In genomic region chr14:22976620-22977433, GRCh38 we compare ENCODE assay signal across 8 cellular contexts. TPM values are rescaled to one million over a fixed set of nuclear protein-coding genes. Genes with fewer than 3 reads are reported as not detected.
DNase-seq lines count a peak whose midpoint lies in the region; TF ChIP-seq lines count a peak whose summit lies in the region.
"Had no signal": no experiment of that assay in that cellular context is flagged by ENCODE, and none has a peak within 500 bp of the region (broad histone marks: within the 10 kb centered on the region; RNA-seq: fewer than 3 reads in every experiment).

No MANE protein-coding gene starts in this region.

- H3K27ac Mint-ChIP-seq in type B pancreatic cell = peak overlapping the region; percentile 97
- H3K27ac Mint-ChIP-seq: dendritic cell treated with granulocyte-macrophage colony-stimulating factor and Interleukin-4, amounts not matched to agents 40 ng/mL and 50 ng/mL, for 4 days had no signal

- TF ChIP-seq CTCF in type B pancreatic cell (conservative IDR thresholded peaks at IDR 0.05) = no peak

- H3K27me3 Mint-ChIP-seq in type B pancreatic cell = peaks cover 3% of the 10 kb centered on the region

- H3K4me1 Mint-ChIP-seq in type B pancreatic cell (ENCODE audit: unreplicated experiment) = peaks cover 53% of the 10 kb centered on the region

- peaks cover 38% of the 10 kb centered on the region for H3K36me3 Mint-ChIP-seq in type B pancreatic cell

- H3K9me3 Mint-ChIP-seq in type B pancreatic cell = no peaks in the 10 kb centered on the region
- H3K9me3 Mint-ChIP-seq: dendritic cell treated with granulocyte-macrophage colony-stimulating factor and Interleukin-4, amounts not matched to agents 40 ng/mL and 50 ng/mL, for 4 days had no signal

- peak overlapping the region; percentile 95 for H3K4me3 Mint-ChIP-seq in type B pancreatic cell
- H3K4me3 Mint-ChIP-seq: dendritic cell treated with granulocyte-macrophage colony-stimulating factor and Interleukin-4, amounts not matched to agents 40 ng/mL and 50 ng/mL, for 4 days had no signal

- DNase-seq in NCI-H510A treated with DMSO at 0.1 percent for 48 hours (lab: John Stamatoyannopoulos, UW) (peak; percentile 47), NCI-H510A (lab: John Stamatoyannopoulos, UW) (no peak), fibroblast of peridontal ligament (ENCODE audit: extremely low read depth) (peak; percentile 56), type B pancreatic cell (ENCODE audit: extremely low spot score, unreplicated experiment) (no peak), HUDEP-2 (lab: John Stamatoyannopoulos, UW; ENCODE audit: unreplicated experiment in 76 of 76) (no peak), RKO (ENCODE audit: low spot score) (no peak)
- DNase-seq: substantia nigra had no signal

RNA-seq across cellular contexts. Expression of gene AJUBA, which starts 5.5 kb away (rescaled TPM):
- total RNA-seq in type B pancreatic cell (ENCODE audit: low replicate concordance) = 42.8 and 56.1 TPM in 2 replicates

RNA-seq across cellular contexts. Expression of gene HAUS4, which starts 19.9 kb away (rescaled TPM):
- total RNA-seq in type B pancreatic cell (ENCODE audit: low replicate concordance) = 17.3 and 40.7 TPM in 2 replicates

RNA-seq across cellular contexts. Expression of gene C14orf93, which starts 33.1 kb away (rescaled TPM):
- total RNA-seq in type B pancreatic cell (ENCODE audit: low replicate concordance) = 10.2 and 12.6 TPM in 2 replicates

RNA-seq across cellular contexts. Expression of gene PRMT5, which starts 47.7 kb away (rescaled TPM):
- total RNA-seq in type B pancreatic cell (ENCODE audit: low replicate concordance) = 78.0 and 134 TPM in 2 replicates

RNA-seq across cellular contexts. Expression of gene PSMB5, which starts 57.9 kb away (rescaled TPM):
- total RNA-seq in type B pancreatic cell (ENCODE audit: low replicate concordance) = 153 and 177 TPM in 2 replicates

Comparison
In these comparisons a context has a peak if more than half of its experiments do, and no peak if none do; other contexts are left out.
1. DNase-seq: peak in NCI-H510A treated with DMSO at 0.1 percent for 48 hours (single experiment) and fibroblast of peridontal ligament (single experiment); none in NCI-H510A (single experiment), type B pancreatic cell (single experiment), HUDEP-2 (0 of 76) and RKO (single experiment).